9 cellular contexts compared by ENCODE assay signal in the genomic region with DNA sequence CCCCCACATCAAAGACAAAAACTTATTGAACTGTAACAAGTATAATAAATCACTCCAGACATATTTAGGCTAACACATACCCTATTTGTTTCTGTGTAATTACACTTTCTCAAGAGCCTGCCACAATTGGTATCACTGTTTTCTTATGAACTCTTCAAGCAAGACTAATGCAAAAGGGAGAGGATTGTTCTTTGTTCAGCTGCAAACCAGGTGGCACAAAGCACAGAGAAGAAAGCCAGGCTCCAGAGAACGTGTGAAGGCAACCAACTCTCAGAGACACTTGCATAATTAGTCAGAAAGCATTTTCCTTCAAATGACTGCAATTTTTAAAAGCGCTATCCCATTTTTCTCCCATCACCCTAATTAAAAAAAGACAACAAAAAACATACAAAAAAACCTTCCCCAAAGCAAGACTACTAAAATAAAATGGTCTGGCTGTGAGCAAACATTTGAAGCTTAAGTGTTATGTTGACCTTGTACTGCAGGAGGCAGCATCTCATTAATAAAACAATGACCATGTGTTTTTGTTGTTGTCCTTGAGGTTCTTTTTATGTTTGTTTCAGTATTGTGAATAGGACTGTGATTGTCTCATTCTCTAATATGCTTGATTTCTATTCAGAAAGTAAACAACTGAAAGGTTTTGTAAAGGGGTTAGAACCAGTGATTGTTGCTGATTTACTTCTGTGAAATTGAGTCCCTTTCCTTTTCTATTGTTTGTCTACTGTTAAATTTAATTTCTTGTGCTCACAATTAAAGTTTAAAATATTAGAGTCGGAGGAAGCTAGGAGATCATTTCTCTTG.
DNase-seq lines count a peak whose midpoint lies in the region; ATAC-seq and TF ChIP-seq lines count a peak whose summit lies in the region.
"Had no signal": no experiment of that assay in that cellular context is flagged by ENCODE, and none has a peak within 500 bp of the region (broad histone marks: within the 10 kb centered on the region; RNA-seq: fewer than 3 reads in every experiment).

No MANE protein-coding gene starts in this region.

- TF ChIP-seq CTCF in lower lobe of right lung (IDR thresholded peaks at IDR 0.05) = peak; percentile 56

- ATAC-seq in lower lobe of right lung (peak in 1 of 2 donors; percentile 55), GM21367 (IDR thresholded peaks at IDR 0.05; ENCODE audit: unreplicated experiment) (no peak)
- no peak for ATAC-seq in activated CD4-positive, alpha-beta T cell treated with anti-CD3 and anti-CD28 coated beads for 36 hours

- peaks cover 1% of the 10 kb centered on the region for H3K27me3 Mint-ChIP-seq in activated CD4-positive, alpha-beta T cell treated with anti-CD3 and anti-CD28 coated beads for 36 hours

- no peaks in the 10 kb centered on the region for H3K36me3 Mint-ChIP-seq in activated CD4-positive, alpha-beta T cell treated with anti-CD3 and anti-CD28 coated beads for 36 hours (ENCODE audit: low read depth)

- no peaks in the 10 kb centered on the region for H3K36me3 ChIP-seq in lower lobe of right lung
- H3K36me3 ChIP-seq: BLaER1 had no signal

- no peaks in the 10 kb centered on the region for H3K4me1 Mint-ChIP-seq in activated CD4-positive, alpha-beta T cell treated with anti-CD3 and anti-CD28 coated beads for 36 hours

- H3K27me3 ChIP-seq in lower lobe of right lung (ENCODE audit: low read depth) = no peaks in the 10 kb centered on the region
- H3K27me3 ChIP-seq: BLaER1 had no signal

- peak; percentile 20 for DNase-seq in NCI-H2107 treated with DMSO at 0.1 percent for 48 hours (lab: John Stamatoyannopoulos, UW; ENCODE audit: unreplicated experiment)
- DNase-seq in NCI-H2107 (lab: John Stamatoyannopoulos, UW) = no peak
- DNase-seq in NCI-H187 (lab: John Stamatoyannopoulos, UW) = peak; percentile 32 to 64
- DNase-seq in cerebellar cortex (ENCODE audit: low spot score) = peak; percentile 19
- no peak for DNase-seq in lower lobe of right lung
- DNase-seq in GM19238 (ENCODE audit: insufficient read length, low spot score) = no peak
- DNase-seq in activated CD4-positive, alpha-beta T cell treated with anti-CD3 and anti-CD28 coated beads for 36 hours = no peak

- intact Hi-C loops in lower lobe of right lung (cut with DNase I) = no loop called here
- intact Hi-C loops in activated CD4-positive, alpha-beta T cell treated with anti-CD3 and anti-CD28 coated beads for 36 hours (cut with DNase I, micrococcal nuclease) = no loop called here

- POLR2A ChIA-PET in activated CD4-positive, alpha-beta T cell treated with anti-CD3 and anti-CD28 coated beads for 36 hours (lab: Charles Lee) = no interaction called here

- H3K4me3 ChIP-seq in lower lobe of right lung = no peak overlapping the region
- H3K4me3 ChIP-seq: BLaER1 had no signal

- CTCF ChIA-PET in activated CD4-positive, alpha-beta T cell treated with anti-CD3 and anti-CD28 coated beads for 36 hours (lab: Charles Lee) = interaction anchor here (1.5 kb wide), 1 partner anchor 176 kb away, joined by 4 read pairs; no protein-coding TSS in a partner anchor

- H3K9me3 ChIP-seq in lower lobe of right lung = no peaks in the 10 kb centered on the region
- H3K9me3 ChIP-seq: BLaER1 had no signal

- no peaks in the 10 kb centered on the region for H3K4me1 ChIP-seq in lower lobe of right lung
- H3K4me1 ChIP-seq: BLaER1 had no signal

- H3K27ac ChIP-seq in lower lobe of right lung = no peak overlapping the region
- H3K27ac ChIP-seq: BLaER1 had no signal

- H3K9me3 Mint-ChIP-seq in activated CD4-positive, alpha-beta T cell treated with anti-CD3 and anti-CD28 coated beads for 36 hours (ENCODE audit: low read depth) = no peaks in the 10 kb centered on the region

- H3K27ac Mint-ChIP-seq in activated CD4-positive, alpha-beta T cell treated with anti-CD3 and anti-CD28 coated beads for 36 hours = no peak overlapping the region

- no peak overlapping the region for H3K4me3 Mint-ChIP-seq in activated CD4-positive, alpha-beta T cell treated with anti-CD3 and anti-CD28 coated beads for 36 hours

Comparison
In these comparisons a context has a peak if more than half of its experiments do, and no peak if none do; other contexts are left out.
1. DNase-seq: peak in NCI-H2107 treated with DMSO at 0.1 percent for 48 hours (single experiment), NCI-H187 (2 of 2) and cerebellar cortex (single experiment); none in NCI-H2107 (single experiment), lower lobe of right lung (single experiment), GM19238 (single experiment) and activated CD4-positive, alpha-beta T cell treated with anti-CD3 and anti-CD28 coated beads for 36 hours (single experiment).